Comparison of ENCODE assay signal across 19 cellular contexts in the genomic region with DNA sequence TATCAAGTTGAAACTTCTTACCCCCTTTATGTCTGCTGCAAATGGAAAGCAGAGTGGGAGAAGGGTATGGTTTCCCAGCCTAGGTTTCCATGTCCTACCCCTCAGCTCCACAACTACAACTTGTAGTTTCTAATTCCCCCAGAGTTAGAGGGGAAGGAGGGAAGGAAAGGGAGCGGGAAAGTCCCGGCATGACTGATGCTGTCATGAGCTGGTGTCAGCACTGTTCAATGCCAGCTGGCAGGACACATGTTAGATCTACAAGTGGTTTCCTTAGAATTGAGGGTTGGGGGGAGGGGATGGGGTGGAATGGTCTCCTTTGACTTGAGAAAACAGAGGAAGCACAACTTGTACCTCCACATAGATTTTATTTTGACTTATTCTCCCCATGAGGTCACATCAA.
A peak's percentile ranks its signal among the peaks of the same experiment; 100 is the strongest.
DNase-seq lines count a peak whose midpoint lies in the region; ATAC-seq and TF ChIP-seq lines count a peak whose summit lies in the region.
"Had no signal": no experiment of that assay in that cellular context is flagged by ENCODE, and none has a peak within 500 bp of the region (broad histone marks: within the 10 kb centered on the region; RNA-seq: fewer than 3 reads in every experiment).

No MANE protein-coding gene starts in this region.

- TF ChIP-seq CTCF in heart left ventricle (IDR thresholded peaks at IDR 0.05) (no peak), left ventricle myocardium inferior (IDR thresholded peaks at IDR 0.05; ENCODE audit: borderline replicate concordance) (no peak), tibial nerve (IDR thresholded peaks at IDR 0.05) (no peak)

- TF ChIP-seq EP300 in tibial nerve (IDR thresholded peaks at IDR 0.05), result no peak

- ATAC-seq in Right ventricle myocardium superior (ENCODE audit: poor library complexity), result peak; percentile 38
- ATAC-seq in heart left ventricle, result no peak
- no peak for ATAC-seq in right cardiac atrium
- ATAC-seq: A549; CD8-positive, alpha-beta T cell had no signal

- intact Hi-C loops in Right ventricle myocardium superior (cut with DNase I) (no loop called here), heart left ventricle (cut with DNase I) (loop anchor here in 1 of 10 donors (5.0 kb wide), 1 partner anchor 123 kb away; no protein-coding TSS in a partner anchor), left ventricle myocardium inferior (cut with micrococcal nuclease) (no loop called here), right cardiac atrium (cut with DNase I) (no loop called here)

- 45 to 68% (median 47%) methylated on average over 2 of the region's 2 CpGs for WGBS in heart left ventricle, 4 donors
- WGBS in right cardiac atrium, result 55% methylated on average over 2 of the region's 2 CpGs
- WGBS in tibial nerve, 2 donors, result 83 to 86% methylated on average over 2 of the region's 2 CpGs

- H3K9me3 ChIP-seq in heart left ventricle, result no peaks in the 10 kb centered on the region
- H3K9me3 ChIP-seq in left ventricle myocardium inferior (replicated peaks), result no peaks in the 10 kb centered on the region
- no peaks in the 10 kb centered on the region for H3K9me3 ChIP-seq in right cardiac atrium (ENCODE audit: control insufficient read depth, low read length)
- no peaks in the 10 kb centered on the region for H3K9me3 ChIP-seq in tibial nerve
- H3K9me3 ChIP-seq: A549, Caco-2 had no signal

- H3K36me3 ChIP-seq in heart left ventricle (no peaks in the 10 kb centered on the region), left ventricle myocardium inferior (no peaks in the 10 kb centered on the region), tibial nerve (no peaks in the 10 kb centered on the region)
- H3K36me3 ChIP-seq: BLaER1 treated with 17β-estradiol and CSF1 and Interleukin-3, amounts not matched to agents 10 nM and 100 nM had no signal

- TF ChIP-seq POLR2A in heart left ventricle (IDR thresholded peaks at IDR 0.05), result no peak
- TF ChIP-seq POLR2A in tibial nerve (IDR thresholded peaks at IDR 0.05), result no peak

- H3K27ac ChIP-seq in heart left ventricle (no peak overlapping the region), left ventricle myocardium inferior (replicated peaks) (peak overlapping the region; percentile 18), right cardiac atrium (ENCODE audit: low read length) (no peak overlapping the region), tibial nerve (no peak overlapping the region)
- H3K27ac ChIP-seq: 22Rv1; A549; BLaER1 treated with 17β-estradiol and CSF1 and Interleukin-3, amounts not matched to agents 10 nM and 100 nM; C4-2B had no signal

- H3K4me3 ChIP-seq in heart left ventricle, result no peak overlapping the region
- no peak overlapping the region for H3K4me3 ChIP-seq in left ventricle myocardium inferior
- no peak overlapping the region for H3K4me3 ChIP-seq in right cardiac atrium (ENCODE audit: low read length)
- no peak overlapping the region for H3K4me3 ChIP-seq in tibial nerve
- H3K4me3 ChIP-seq: A549; BLaER1 treated with 17β-estradiol and CSF1 and Interleukin-3, amounts not matched to agents 10 nM and 100 nM had no signal

- H3K27me3 ChIP-seq in heart left ventricle (no peaks in the 10 kb centered on the region), left ventricle myocardium inferior (ENCODE audit: low read depth) (no peaks in the 10 kb centered on the region), right cardiac atrium (ENCODE audit: control insufficient read depth, insufficient read depth) (no peaks in the 10 kb centered on the region), tibial nerve (no peaks in the 10 kb centered on the region)
- H3K27me3 ChIP-seq: BLaER1 treated with 17β-estradiol and CSF1 and Interleukin-3, amounts not matched to agents 10 nM and 100 nM had no signal

- peaks cover 0 to 7% (median 0%) of the 10 kb centered on the region in 12 donors for H3K4me1 ChIP-seq in heart left ventricle
- peaks cover 37% of the 10 kb centered on the region for H3K4me1 ChIP-seq in left ventricle myocardium inferior
- peaks cover 1% of the 10 kb centered on the region for H3K4me1 ChIP-seq in right cardiac atrium (ENCODE audit: control insufficient read depth, insufficient read depth, low read length)
- no peaks in the 10 kb centered on the region for H3K4me1 ChIP-seq in tibial nerve
- H3K4me1 ChIP-seq: A549; BLaER1 treated with 17β-estradiol and CSF1 and Interleukin-3, amounts not matched to agents 10 nM and 100 nM; Caco-2 had no signal

- DNase-seq in Right ventricle myocardium superior (no peak), heart left ventricle (no peak), left ventricle myocardium inferior (no peak), right cardiac atrium (no peak), M059J (ENCODE audit: low read depth) (peak; percentile 7), myocyte (ENCODE audit: low read depth) (peak; percentile 26), tibial nerve (ENCODE audit: low spot score in 2 of 2) (no peak), globus pallidus (ENCODE audit: low spot score) (no peak)
- DNase-seq: AML-193; Caco-2; Calu3; CD4-positive, alpha-beta T cell; CD8-positive, alpha-beta T cell; DMS79 treated with DMSO at 0.1 percent for 48 hours; GF-D8 had no signal

Comparison
In these comparisons a context has a peak if more than half of its experiments do, and no peak if none do; other contexts are left out.
1. DNase-seq: peak in M059J (single experiment) and myocyte (single experiment); none in Right ventricle myocardium superior (single experiment), heart left ventricle (0 of 5), left ventricle myocardium inferior (single experiment), right cardiac atrium (0 of 3), tibial nerve (0 of 2) and globus pallidus (single experiment).